In the genomic region with DNA sequence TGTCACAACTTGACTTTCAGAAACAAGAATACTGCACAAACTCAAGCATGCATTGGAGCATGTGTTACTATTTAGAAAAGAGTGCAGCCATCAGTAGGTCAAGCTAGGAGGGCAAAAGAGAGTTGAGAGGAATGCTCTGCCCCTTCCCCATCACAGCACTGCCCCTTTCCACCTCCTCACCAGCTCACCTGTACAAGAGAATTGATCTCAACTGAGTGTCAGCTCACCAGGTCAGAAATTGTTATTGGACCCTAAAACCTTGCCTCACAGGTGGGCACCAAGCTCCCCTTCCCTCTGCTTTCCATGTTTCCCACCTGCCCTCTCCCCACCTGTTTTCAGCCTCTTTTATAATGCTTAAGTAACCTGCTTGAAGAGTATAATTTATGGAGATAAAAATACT, we compare ENCODE assay signal across 21 cellular contexts. TPM values are rescaled to one million over a fixed set of nuclear protein-coding genes. Genes with fewer than 3 reads are reported as not detected.
DNase-seq lines count a peak whose midpoint lies in the region; ATAC-seq and TF ChIP-seq lines count a peak whose summit lies in the region.
"Had no signal": no experiment of that assay in that cellular context is flagged by ENCODE, and none has a peak within 500 bp of the region (broad histone marks: within the 10 kb centered on the region; RNA-seq: fewer than 3 reads in every experiment).

No MANE protein-coding gene starts in this region.

- peak overlapping the region; percentile 51 for H3K27ac ChIP-seq in cardiac muscle cell
- no peak overlapping the region for H3K27ac ChIP-seq in right atrium auricular region
- H3K27ac ChIP-seq in KOPT-K1 (ENCODE audit: low read depth, low read length, poor library complexity, severe bottlenecking) = peak overlapping the region; percentile 42
- H3K27ac ChIP-seq: GM23248, RWPE1, SJCRH30 had no signal

- H3K27me3 ChIP-seq in cardiac muscle cell (no peaks in the 10 kb centered on the region), right atrium auricular region (no peaks in the 10 kb centered on the region)
- H3K27me3 ChIP-seq: SJCRH30 had no signal

- H3K4me1 ChIP-seq in cardiac muscle cell (ENCODE audit: low read depth) (no peaks in the 10 kb centered on the region), right atrium auricular region (peaks cover 0 to 41% of the 10 kb centered on the region in 2 donors)
- H3K4me1 ChIP-seq: SJCRH30 had no signal

- no peak for TF ChIP-seq CTCF in cardiac muscle cell (IDR thresholded peaks at IDR 0.05; ENCODE audit: low read depth, low read length)
- TF ChIP-seq CTCF in right atrium auricular region (IDR thresholded peaks at IDR 0.05) = no peak

- peaks cover 0 to 4% of the 10 kb centered on the region in 2 donors for H3K27me3 Mint-ChIP-seq in effector memory CD8-positive, alpha-beta T cell

- H3K9me3 ChIP-seq in cardiac muscle cell (ENCODE audit: low read depth) = no peaks in the 10 kb centered on the region
- no peaks in the 10 kb centered on the region for H3K9me3 ChIP-seq in right atrium auricular region
- no peaks in the 10 kb centered on the region for H3K9me3 ChIP-seq in KOPT-K1 (ENCODE audit: insufficient read depth, low read length, poor library complexity, severe bottlenecking)
- H3K9me3 ChIP-seq: SJCRH30 had no signal

- peak overlapping the region; percentile 72 to 94 for H3K27ac Mint-ChIP-seq in effector memory CD8-positive, alpha-beta T cell

- H3K36me3 ChIP-seq in cardiac muscle cell (peaks cover 42% of the 10 kb centered on the region), right atrium auricular region (peaks cover 45% of the 10 kb centered on the region), KOPT-K1 (ENCODE audit: insufficient read depth, low read length) (peaks cover 28% of the 10 kb centered on the region)

- no peak overlapping the region for H3K4me3 Mint-ChIP-seq in effector memory CD8-positive, alpha-beta T cell
- H3K4me3 Mint-ChIP-seq: CD14-positive monocyte had no signal

- peaks cover 34% of the 10 kb centered on the region for H3K36me3 Mint-ChIP-seq in effector memory CD8-positive, alpha-beta T cell (ENCODE audit: insufficient read depth)

- peaks cover 29 to 32% of the 10 kb centered on the region in 2 donors for H3K4me1 Mint-ChIP-seq in effector memory CD8-positive, alpha-beta T cell (ENCODE audit: low read depth in 2 of 2)

- H3K9me3 Mint-ChIP-seq in effector memory CD8-positive, alpha-beta T cell = no peaks in the 10 kb centered on the region

- H3K4me3 ChIP-seq in cardiac muscle cell = no peak overlapping the region
- no peak overlapping the region for H3K4me3 ChIP-seq in right atrium auricular region
- H3K4me3 ChIP-seq: GM23248, SJCRH30 had no signal

- ATAC-seq in effector memory CD8-positive, alpha-beta T cell (replicated peaks) = no peak
- no peak for ATAC-seq in HG03439 (IDR thresholded peaks at IDR 0.05; ENCODE audit: unreplicated experiment)
- no peak for ATAC-seq in GM19452 (IDR thresholded peaks at IDR 0.05; ENCODE audit: unreplicated experiment)
- ATAC-seq: PC-3 had no signal

- no peak for DNase-seq in cardiac muscle cell (ENCODE audit: low read depth in 1 of 2, low spot score in 1 of 2)
- no peak for DNase-seq in right atrium auricular region (ENCODE audit: low spot score)
- DNase-seq in effector memory CD8-positive, alpha-beta T cell = no peak
- no peak for DNase-seq in stimulated activated naive CD4-positive, alpha-beta T cell (lab: John Stamatoyannopoulos, UW)
- DNase-seq: ACHN, AML-193, DND-41, GM23248, HCEC 1CT, NCI-H1417 treated with DMSO at 0.1 percent for 48 hours, NCI-H2029, NCI-H2171 treated with DMSO at 0.1 percent for 48 hours, NCI-H446 treated with DMSO at 0.1 percent for 48 hours, NCI-H82, PC-3, SJCRH30 had no signal

RNA-seq across cellular contexts. Expression of a gene that starts 48.8 kb away (rescaled TPM):
- 180 and 309 TPM in 2 replicates for total RNA-seq in cardiac muscle cell
- 226 and 238 TPM in 2 replicates for polyA plus RNA-seq in cardiac muscle cell
- total RNA-seq in right atrium auricular region = 1,000 to 10,000 TPM; 2,934 to 5,316 TPM
- polyA plus RNA-seq: CD14-positive monocyte had no signal

Comparison
In these comparisons a context has a peak if more than half of its experiments do, and no peak if none do; other contexts are left out.
1. H3K27ac ChIP-seq: peak in cardiac muscle cell (single experiment) and KOPT-K1 (single experiment); none in right atrium auricular region (0 of 2).